8 cellular contexts compared by ENCODE assay signal in genomic region chr9:113112706-113113510, GRCh38. TPM values are rescaled to one million over a fixed set of nuclear protein-coding genes. Genes with fewer than 3 reads are reported as not detected.
DNase-seq lines count a peak whose midpoint lies in the region; ATAC-seq and TF ChIP-seq lines count a peak whose summit lies in the region.
"Not testable (repeated sequence)": the region's sequence is repeated elsewhere in the genome, so short reads cannot be mapped to it uniquely, and the experiment has no call there.

No MANE protein-coding gene starts in this region.

- H3K9me3 Mint-ChIP-seq in activated T-cell treated with anti-CD3 and anti-CD28 coated beads, Interleukin-2, amount 50 U/mL, for 4 hours; stimulated activated naive CD8-positive, alpha-beta T cell treated with anti-CD3 and anti-CD28 coated beads, Interleukin-15, amount 100 ng/mL, for 72 hours: not testable (repeated sequence)

- H3K27me3 Mint-ChIP-seq in activated T-cell treated with anti-CD3 and anti-CD28 coated beads, Interleukin-2, amount 50 U/mL, for 4 hours (ENCODE audit: low read depth); stimulated activated naive CD8-positive, alpha-beta T cell treated with anti-CD3 and anti-CD28 coated beads, Interleukin-15, amount 100 ng/mL, for 72 hours: not testable (repeated sequence)

- not testable (repeated sequence) for H3K4me3 Mint-ChIP-seq in activated T-cell treated with anti-CD3 and anti-CD28 coated beads, Interleukin-2, amount 50 U/mL, for 4 hours; stimulated activated naive CD8-positive, alpha-beta T cell treated with anti-CD3 and anti-CD28 coated beads, Interleukin-15, amount 100 ng/mL, for 72 hours

- H3K36me3 Mint-ChIP-seq in activated T-cell treated with anti-CD3 and anti-CD28 coated beads, Interleukin-2, amount 50 U/mL, for 4 hours (ENCODE audit: insufficient read depth): not testable (repeated sequence)

- ATAC-seq in GM21515 (IDR thresholded peaks at IDR 0.05; ENCODE audit: unreplicated experiment): peak; percentile 71
- ATAC-seq in HG03159 (IDR thresholded peaks at IDR 0.05; ENCODE audit: unreplicated experiment): peak; percentile 55
- peak; percentile 63 to 75 for ATAC-seq in activated T-cell treated with anti-CD3 and anti-CD28 coated beads, Interleukin-2, amount 50 U/mL, for 4 hours
- ATAC-seq in stimulated activated naive CD8-positive, alpha-beta T cell treated with anti-CD3 and anti-CD28 coated beads, Interleukin-15, amount 100 ng/mL, for 72 hours: peak; percentile 61

- H3K27ac Mint-ChIP-seq in stimulated activated naive CD8-positive, alpha-beta T cell treated with anti-CD3 and anti-CD28 coated beads, Interleukin-15, amount 100 ng/mL, for 72 hours: peak overlapping the region in 1 of 2 donors; percentile 69

- peak; percentile 26 for TF ChIP-seq CTCF in epithelial cell of proximal tubule (conservative IDR thresholded peaks at IDR 0.05; ENCODE audit: low read depth, low read length)

- DNase-seq in GM03348 (ENCODE audit: low spot score): peak; percentile 33
- peak; percentile 8 for DNase-seq in NCI-H748 (lab: John Stamatoyannopoulos, UW; ENCODE audit: unreplicated experiment)
- not testable (repeated sequence) for DNase-seq in activated T-cell treated with anti-CD3 and anti-CD28 coated beads, Interleukin-2, amount 50 U/mL, for 4 hours; epithelial cell of proximal tubule (ENCODE audit: low read depth)
- peak; percentile 49 for DNase-seq in medulla oblongata (ENCODE audit: extremely low spot score)
- peak; percentile 12 to 30 for DNase-seq in stimulated activated naive CD8-positive, alpha-beta T cell treated with anti-CD3 and anti-CD28 coated beads, Interleukin-15, amount 100 ng/mL, for 72 hours

- H3K4me1 Mint-ChIP-seq in activated T-cell treated with anti-CD3 and anti-CD28 coated beads, Interleukin-2, amount 50 U/mL, for 4 hours (ENCODE audit: low read depth); stimulated activated naive CD8-positive, alpha-beta T cell treated with anti-CD3 and anti-CD28 coated beads, Interleukin-15, amount 100 ng/mL, for 72 hours: not testable (repeated sequence)

- H3K4me3 ChIP-seq in epithelial cell of proximal tubule (ENCODE audit: low read depth, low read length): not testable (repeated sequence)

RNA-seq across cellular contexts. Expression of gene SLC31A2, which starts 37.9 kb away (rescaled TPM):
- total RNA-seq in activated T-cell treated with anti-CD3 and anti-CD28 coated beads, Interleukin-2, amount 50 U/mL, for 4 hours: 1 to 10 TPM; 3.2 to 3.5 (median 3.4) TPM
- 3.7 and 4.8 TPM in 2 replicates for total RNA-seq in epithelial cell of proximal tubule

RNA-seq across cellular contexts. Expression of gene ZFP37, which starts 56.4 kb away (rescaled TPM):
- 1 to 10 TPM in 2 of 3 donors, under 1 TPM in 1; 0.98 to 1.2 (median 1.0) TPM for total RNA-seq in activated T-cell treated with anti-CD3 and anti-CD28 coated beads, Interleukin-2, amount 50 U/mL, for 4 hours
- 0.58 and 0.94 TPM in 2 replicates for total RNA-seq in epithelial cell of proximal tubule
